1 cellular context compared by ENCODE assay signal in the genomic region with DNA sequence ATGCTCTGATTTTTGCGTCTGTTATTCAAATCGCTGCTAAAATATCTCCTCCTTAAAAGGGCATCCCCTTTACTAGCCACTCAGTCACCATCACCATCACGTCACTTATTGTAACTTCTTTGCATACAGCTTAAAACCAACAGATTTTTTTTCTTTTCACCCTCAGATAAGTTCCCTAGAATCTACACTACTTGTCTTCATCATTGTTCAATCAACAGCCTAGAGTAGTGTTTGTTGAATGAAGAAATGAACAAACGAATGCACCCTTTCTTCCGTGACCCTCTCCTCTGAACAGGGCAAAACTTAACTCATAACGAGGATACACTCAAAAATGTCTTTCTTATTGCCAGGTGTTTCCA.
TF ChIP-seq lines count a peak whose summit lies in the region.

No MANE protein-coding gene starts in this region.

TF ChIP-seq in SK-N-SH, 30 proteins besides CTCF, POLR2A, EP300 and RAD21 (continued from another document):
- TF ChIP-seq ZBTB33 (IDR thresholded peaks at IDR 0.05; ENCODE audit: borderline replicate concordance, low read depth) (no peak), NRF1 (IDR thresholded peaks at IDR 0.05; ENCODE audit: low read depth, low read length) (no peak), MAX (IDR thresholded peaks at IDR 0.05; ENCODE audit: low read depth) (no peak), TEAD4 (IDR thresholded peaks at IDR 0.05; ENCODE audit: borderline replicate concordance, insufficient read depth) (no peak)
- TF ChIP-seq, protein P1, sequence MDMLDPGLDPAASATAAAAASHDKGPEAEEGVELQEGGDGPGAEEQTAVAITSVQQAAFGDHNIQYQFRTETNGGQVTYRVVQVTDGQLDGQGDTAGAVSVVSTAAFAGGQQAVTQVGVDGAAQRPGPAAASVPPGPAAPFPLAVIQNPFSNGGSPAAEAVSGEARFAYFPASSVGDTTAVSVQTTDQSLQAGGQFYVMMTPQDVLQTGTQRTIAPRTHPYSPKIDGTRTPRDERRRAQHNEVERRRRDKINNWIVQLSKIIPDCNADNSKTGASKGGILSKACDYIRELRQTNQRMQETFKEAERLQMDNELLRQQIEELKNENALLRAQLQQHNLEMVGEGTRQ (IDR thresholded peaks at IDR 0.05; ENCODE audit: borderline replicate concordance, low read depth, low read length): no peak
TF ChIP-seq in SK-N-SH: peak in this region for 0.
